In the genomic region with DNA sequence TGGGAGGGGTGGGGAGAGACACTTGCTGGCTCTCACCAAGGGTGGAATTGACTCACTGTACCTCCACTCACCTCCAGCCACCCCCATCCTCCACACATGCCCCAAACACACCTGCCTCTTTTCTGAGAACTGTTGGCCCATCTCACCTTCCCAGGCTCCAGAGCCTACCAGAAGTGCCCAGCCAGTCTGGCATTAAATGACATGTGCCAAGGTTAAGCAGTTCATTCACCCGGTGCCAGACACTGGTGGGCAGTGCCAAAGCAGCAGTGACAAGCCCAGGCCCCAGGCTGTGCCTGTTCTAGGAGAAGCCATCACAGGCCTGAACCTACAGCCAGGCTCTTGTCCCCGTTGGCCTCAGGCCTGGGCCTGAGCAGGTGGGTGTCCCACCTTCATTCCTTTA, we compare ENCODE assay signal across 17 cellular contexts. TPM values are rescaled to one million over a fixed set of nuclear protein-coding genes. Genes with fewer than 3 reads are reported as not detected.
DNase-seq lines count a peak whose midpoint lies in the region; TF ChIP-seq lines count a peak whose summit lies in the region.
"Had no signal": no experiment of that assay in that cellular context is flagged by ENCODE, and none has a peak within 500 bp of the region (broad histone marks: within the 10 kb centered on the region; RNA-seq: fewer than 3 reads in every experiment).

No MANE protein-coding gene starts in this region.

- peaks cover 56% of the 10 kb centered on the region for H3K36me3 ChIP-seq in osteoblast (ENCODE audit: insufficient read depth, low read length)

- no peak for DNase-seq in activated T-cell treated with anti-CD3 and anti-CD28 coated beads, Interleukin-2, amount 50 U/mL, for 24 hours
- DNase-seq in activated T-cell treated with anti-CD3 and anti-CD28 coated beads for 4 hours (no peak), G401 (ENCODE audit: low spot score) (peak; percentile 85), cerebellar nuclear complex (lab: John Stamatoyannopoulos, UW) (peak; percentile 42 to 77), osteoblast (ENCODE audit: insufficient read length, low spot score, missing footprints) (peak; percentile 35), NCI-H748 treated with DMSO at 0.1 percent for 48 hours (lab: John Stamatoyannopoulos, UW) (no peak), activated gamma-delta T cell treated with Interleukin-2 at 50 U/mL for 16 hours (no peak)
- no peak for DNase-seq in activated T-helper 2 cell treated with anti-CD3 and anti-CD28 coated beads, Interferon-gamma antibody, Interleukin-2, Interleukin-4, amounts not matched to agents 10 μg/mL and 5 μg/mL and 100 μg/mL, durations not matched to agents 14 hours and 24 hours and 36 hours (ENCODE audit: low spot score)
- DNase-seq: COR-L47; MV-4-11; NCI-H146; NCI-H2227 treated with DMSO at 0.1 percent for 48 hours; NCI-H524 treated with DMSO at 0.1 percent for 48 hours; NK-92 treated with Interleukin-12 subunit alpha and Interleukin-12 subunit beta, amount 100 ng/mL, for 24 hours; OCI-M1; RPMI8226 had no signal

- no peak overlapping the region for H3K4me2 ChIP-seq in osteoblast (ENCODE audit: insufficient read depth, low read length)

- peaks cover 10% of the 10 kb centered on the region for H3K4me1 ChIP-seq in osteoblast (ENCODE audit: insufficient read depth, low read length)

- no peak for TF ChIP-seq CTCF in osteoblast (IDR thresholded peaks at IDR 0.05; ENCODE audit: extremely low read depth, low read depth, low read length)

- no peaks in the 10 kb centered on the region for H3K9me3 Mint-ChIP-seq in activated T-cell treated with anti-CD3 and anti-CD28 coated beads, Interleukin-2, amount 50 U/mL, for 24 hours
- no peaks in the 10 kb centered on the region for H3K9me3 Mint-ChIP-seq in activated T-helper 2 cell treated with anti-CD3 and anti-CD28 coated beads, Interferon-gamma antibody, Interleukin-2, Interleukin-4, amounts not matched to agents 10 μg/mL and 5 μg/mL and 100 μg/mL, durations not matched to agents 14 hours and 24 hours and 36 hours
- H3K9me3 Mint-ChIP-seq: IgD-negative memory B cell had no signal

- no peak overlapping the region for H3K4me3 ChIP-seq in osteoblast (ENCODE audit: insufficient read depth, low read length)

- peak overlapping the region; percentile 61 for H3K27ac Mint-ChIP-seq in activated T-cell treated with anti-CD3 and anti-CD28 coated beads, Interleukin-2, amount 50 U/mL, for 24 hours
- H3K27ac Mint-ChIP-seq in activated T-helper 2 cell treated with anti-CD3 and anti-CD28 coated beads, Interferon-gamma antibody, Interleukin-2, Interleukin-4, amounts not matched to agents 10 μg/mL and 5 μg/mL and 100 μg/mL, durations not matched to agents 14 hours and 24 hours and 36 hours = no peak overlapping the region
- H3K27ac Mint-ChIP-seq: IgD-negative memory B cell had no signal

- no peaks in the 10 kb centered on the region for H3K9me3 ChIP-seq in osteoblast (ENCODE audit: low read depth, low read length)

- H3K27me3 ChIP-seq in osteoblast (ENCODE audit: insufficient read depth, low read length) = no peaks in the 10 kb centered on the region

- peaks cover 52% of the 10 kb centered on the region for H3K4me1 Mint-ChIP-seq in activated T-cell treated with anti-CD3 and anti-CD28 coated beads, Interleukin-2, amount 50 U/mL, for 24 hours (ENCODE audit: low read depth)
- peaks cover 16% of the 10 kb centered on the region for H3K4me1 Mint-ChIP-seq in activated T-helper 2 cell treated with anti-CD3 and anti-CD28 coated beads, Interferon-gamma antibody, Interleukin-2, Interleukin-4, amounts not matched to agents 10 μg/mL and 5 μg/mL and 100 μg/mL, durations not matched to agents 14 hours and 24 hours and 36 hours (ENCODE audit: low read depth)

- no peak overlapping the region for H2AFZ ChIP-seq in osteoblast (ENCODE audit: low read length)

- no peaks in the 10 kb centered on the region for H3K27me3 Mint-ChIP-seq in activated T-cell treated with anti-CD3 and anti-CD28 coated beads, Interleukin-2, amount 50 U/mL, for 24 hours
- no peaks in the 10 kb centered on the region for H3K27me3 Mint-ChIP-seq in activated T-helper 2 cell treated with anti-CD3 and anti-CD28 coated beads, Interferon-gamma antibody, Interleukin-2, Interleukin-4, amounts not matched to agents 10 μg/mL and 5 μg/mL and 100 μg/mL, durations not matched to agents 14 hours and 24 hours and 36 hours (ENCODE audit: low read depth)
- H3K27me3 Mint-ChIP-seq: IgD-negative memory B cell had no signal

- H3K79me2 ChIP-seq in osteoblast (ENCODE audit: insufficient read depth, low read length) = peaks cover 61% of the 10 kb centered on the region

- intact Hi-C loops in activated T-helper 2 cell treated with anti-CD3 and anti-CD28 coated beads, Interferon-gamma antibody, Interleukin-2, Interleukin-4, amounts not matched to agents 10 μg/mL and 5 μg/mL and 100 μg/mL, durations not matched to agents 14 hours and 24 hours and 36 hours (cut with micrococcal nuclease) = no loop called here

- H3K27ac ChIP-seq in osteoblast (ENCODE audit: low read depth, low read length) = no peak overlapping the region

- in situ Hi-C loops in G401 (cut with HindIII; ENCODE audit: low sequenced_read_pairs) = no loop called here

- no peak overlapping the region for H3K4me3 Mint-ChIP-seq in activated T-cell treated with anti-CD3 and anti-CD28 coated beads, Interleukin-2, amount 50 U/mL, for 24 hours
- no peak overlapping the region for H3K4me3 Mint-ChIP-seq in activated T-helper 2 cell treated with anti-CD3 and anti-CD28 coated beads, Interferon-gamma antibody, Interleukin-2, Interleukin-4, amounts not matched to agents 10 μg/mL and 5 μg/mL and 100 μg/mL, durations not matched to agents 14 hours and 24 hours and 36 hours (ENCODE audit: low read depth)
- H3K4me3 Mint-ChIP-seq: IgD-negative memory B cell had no signal

- H3K36me3 Mint-ChIP-seq in activated T-cell treated with anti-CD3 and anti-CD28 coated beads, Interleukin-2, amount 50 U/mL, for 24 hours (ENCODE audit: low read depth) = peaks cover 56% of the 10 kb centered on the region
- peaks cover 62% of the 10 kb centered on the region for H3K36me3 Mint-ChIP-seq in activated T-helper 2 cell treated with anti-CD3 and anti-CD28 coated beads, Interferon-gamma antibody, Interleukin-2, Interleukin-4, amounts not matched to agents 10 μg/mL and 5 μg/mL and 100 μg/mL, durations not matched to agents 14 hours and 24 hours and 36 hours (ENCODE audit: low read depth)

- H4K20me1 ChIP-seq in osteoblast (ENCODE audit: insufficient read depth, low read length) = peaks cover 52% of the 10 kb centered on the region

RNA-seq across cellular contexts. Expression of a gene that starts 11.2 kb away (rescaled TPM):
- 17.2 and 32.7 TPM in 2 replicates for total RNA-seq in G401 (2014; rRNA removed; shearing (Covaris generic))
- total RNA-seq in osteoblast = 273 and 274 TPM in 2 replicates
- 130 and 135 TPM in 2 replicates for total RNA-seq in activated T-helper 2 cell treated with anti-CD3 and anti-CD28 coated beads, Interferon-gamma antibody, Interleukin-2, Interleukin-4, amounts not matched to agents 10 μg/mL and 5 μg/mL and 100 μg/mL, durations not matched to agents 14 hours and 24 hours and 36 hours

RNA-seq across cellular contexts. Expression of a gene that starts 15.5 kb away (rescaled TPM):
- total RNA-seq in G401 (2014; rRNA removed; shearing (Covaris generic)) = 69.9 and 78.4 TPM in 2 replicates
- total RNA-seq in osteoblast = 16.8 and 19.9 TPM in 2 replicates
- 27.6 and 29.5 TPM in 2 replicates for total RNA-seq in activated T-helper 2 cell treated with anti-CD3 and anti-CD28 coated beads, Interferon-gamma antibody, Interleukin-2, Interleukin-4, amounts not matched to agents 10 μg/mL and 5 μg/mL and 100 μg/mL, durations not matched to agents 14 hours and 24 hours and 36 hours

RNA-seq across cellular contexts. Expression of a gene that starts 19.5 kb away (rescaled TPM):
- 4.7 and 6.2 TPM in 2 replicates for total RNA-seq in G401 (2014; rRNA removed; shearing (Covaris generic))
- total RNA-seq in osteoblast = 1.4 and 4.1 TPM in 2 replicates
- total RNA-seq in activated T-helper 2 cell treated with anti-CD3 and anti-CD28 coated beads, Interferon-gamma antibody, Interleukin-2, Interleukin-4, amounts not matched to agents 10 μg/mL and 5 μg/mL and 100 μg/mL, durations not matched to agents 14 hours and 24 hours and 36 hours = 1.8 and 2.0 TPM in 2 replicates

RNA-seq across cellular contexts. Expression of a gene that starts 25.2 kb away (rescaled TPM):
- 469 and 478 TPM in 2 replicates for total RNA-seq in G401 (2014; rRNA removed; shearing (Covaris generic))
- total RNA-seq in osteoblast = 221 and 267 TPM in 2 replicates
- total RNA-seq in activated T-helper 2 cell treated with anti-CD3 and anti-CD28 coated beads, Interferon-gamma antibody, Interleukin-2, Interleukin-4, amounts not matched to agents 10 μg/mL and 5 μg/mL and 100 μg/mL, durations not matched to agents 14 hours and 24 hours and 36 hours = 387 and 388 TPM in 2 replicates

RNA-seq across cellular contexts. Expression of a gene that starts 31.5 kb away (rescaled TPM):
- total RNA-seq in G401 (2014; rRNA removed; shearing (Covaris generic)) = 47.7 and 56.2 TPM in 2 replicates
- total RNA-seq in osteoblast = 105 and 107 TPM in 2 replicates
- total RNA-seq in activated T-helper 2 cell treated with anti-CD3 and anti-CD28 coated beads, Interferon-gamma antibody, Interleukin-2, Interleukin-4, amounts not matched to agents 10 μg/mL and 5 μg/mL and 100 μg/mL, durations not matched to agents 14 hours and 24 hours and 36 hours = 64.2 and 66.6 TPM in 2 replicates

Comparison
In these comparisons a context has a peak if more than half of its experiments do, and no peak if none do; other contexts are left out.
1. DNase-seq: peak in G401 (single experiment), cerebellar nuclear complex (2 of 2) and osteoblast (single experiment); none in activated T-cell treated with anti-CD3 and anti-CD28 coated beads, Interleukin-2, amount 50 U/mL, for 24 hours (single experiment), activated T-cell treated with anti-CD3 and anti-CD28 coated beads for 4 hours (single experiment), NCI-H748 treated with DMSO at 0.1 percent for 48 hours (single experiment), activated T-helper 2 cell treated with anti-CD3 and anti-CD28 coated beads, Interferon-gamma antibody, Interleukin-2, Interleukin-4, amounts not matched to agents 10 μg/mL and 5 μg/mL and 100 μg/mL, durations not matched to agents 14 hours and 24 hours and 36 hours (single experiment) and activated gamma-delta T cell treated with Interleukin-2 at 50 U/mL for 16 hours (single experiment).